23 cellular contexts compared by ENCODE assay signal in genomic region chr3:187257471-187257870, GRCh38.
"Had no signal": no experiment of that assay in that cellular context is flagged by ENCODE, and none has a peak within 500 bp of the region (broad histone marks: within the 10 kb centered on the region; RNA-seq: fewer than 3 reads in every experiment).

No MANE protein-coding gene starts in this region.

- H3K9me3 ChIP-seq: stomach, suprapubic skin, testis, thoracic aorta, thyroid gland, tibial artery, tibial nerve, transverse colon, upper lobe of left lung, upper lobe of right lung, uterus, vagina had no signal

- H3K36me3 ChIP-seq: stomach, suprapubic skin, thoracic aorta, thyroid gland, tibial artery, tibial nerve, transverse colon, upper lobe of left lung, upper lobe of right lung, uterus had no signal

- H3K4me1 ChIP-seq: suprapubic skin, thyroid gland, tibial artery, transverse colon, upper lobe of right lung, uterus had no signal

- H3K4me3 ChIP-seq: stomach, suprapubic skin, testis, thoracic aorta, thyroid gland, tibial artery, tibial nerve, transverse colon, upper lobe of left lung, upper lobe of right lung, uterus, vagina had no signal

- H3K27me3 ChIP-seq: stomach, suprapubic skin, testis, thyroid gland, tibial artery, tibial nerve, transverse colon, upper lobe of left lung, upper lobe of right lung, uterus, vagina had no signal

- DNase-seq: stimulated activated CD4-positive, alpha-beta T cell treated with anti-CD3 and anti-CD28 coated beads, Interleukin-2, amount 100 ng/mL, for 48 hours; stimulated activated CD4-positive, alpha-beta T cell treated with anti-CD3 and anti-CD28 coated beads, Interleukin-4, amount 100 ng/mL, for 1 hour; stimulated activated CD4-positive, alpha-beta T cell treated with anti-CD3 and anti-CD28 coated beads, Interleukin-4, amount 100 ng/mL, for 24 hours; stimulated activated CD4-positive, alpha-beta T cell treated with anti-CD3 and anti-CD28 coated beads, Interleukin-4, amount 100 ng/mL, for 4 hours; stimulated activated CD8-positive, alpha-beta memory T cell treated with anti-CD3 and anti-CD28 coated beads, Interleukin-4, amount 100 ng/mL, for 48 hours; stimulated activated naive B cell treated with anti-CD40 and anti-IgM and Interleukin-4, amounts not matched to agents 10 μg/mL and 1 μg/mL and 100 μg/mL, for 72 hours; stimulated activated naive CD4-positive, alpha-beta T cell; stimulated activated naive CD4-positive, alpha-beta T cell treated with Interleukin-2 at 50 U/mL for 16 hours; stimulated activated naive CD8-positive, alpha-beta T cell treated with anti-CD3 and anti-CD28 coated beads, Interleukin-15, amount 100 ng/mL, for 72 hours; stimulated activated naive CD8-positive, alpha-beta T cell treated with anti-CD3 and anti-CD28 coated beads, Interleukin-15, Interleukin-2, amounts not matched to agents 100 U/mL and 50 U/mL, for 24 hours; stomach; substantia nigra; testis; thyroid gland; transverse colon; upper lobe of left lung; upper lobe of right lung; uterus had no signal

- H3K27ac ChIP-seq: stomach, suprapubic skin, thoracic aorta, thyroid gland, tibial artery, tibial nerve, transverse colon, upper lobe of left lung, upper lobe of right lung, uterus, vagina had no signal
